Comparison of ENCODE assay signal across 1 cellular context in the genomic region with DNA sequence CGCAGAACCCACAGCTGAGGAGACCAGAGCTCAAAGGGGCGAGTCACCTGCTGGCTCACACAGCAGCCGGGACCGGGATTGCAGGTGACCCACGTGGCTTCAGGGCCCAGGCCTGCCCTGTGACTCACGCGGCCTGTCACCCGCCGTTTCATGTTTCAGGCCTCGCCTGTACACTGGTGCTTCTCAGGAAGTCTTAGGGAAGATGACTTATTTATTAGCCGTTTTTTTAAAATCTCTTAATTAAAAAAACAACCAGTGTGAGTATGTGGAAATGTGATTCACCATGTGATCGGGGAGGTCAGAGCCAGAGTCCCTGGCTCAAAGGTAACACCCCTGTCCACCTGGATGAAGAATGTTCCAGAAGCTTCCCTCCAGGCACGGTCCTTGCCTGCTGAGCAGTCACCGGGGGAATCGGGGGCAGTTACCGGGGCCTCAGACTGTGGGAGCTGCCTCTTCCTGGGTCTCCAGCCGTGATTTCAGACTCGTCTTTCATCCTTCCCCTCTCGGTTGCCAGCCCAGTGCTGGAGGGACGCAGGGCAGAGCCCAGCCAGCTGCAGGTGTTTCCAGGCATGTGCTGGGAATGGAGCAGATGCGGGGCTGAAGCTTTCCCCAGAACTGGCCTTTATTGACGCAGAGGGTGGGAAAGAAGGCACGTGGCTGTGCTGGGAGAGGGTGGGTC.
TF ChIP-seq lines count a peak whose summit lies in the region.

No MANE protein-coding gene starts in this region.

TF ChIP-seq in K562, 482 proteins besides CTCF, POLR2A, EP300 and RAD21 (continued from another document and continues in another):
- TF ChIP-seq ZBTB12 (CRISPR knock-in tag; IDR thresholded peaks at IDR 0.05) (no peak), NONO (IDR thresholded peaks at IDR 0.05; ENCODE audit: low read depth in 2 of 2, low read length in 1 of 2) (no peak), ETS2 (tag; IDR thresholded peaks at IDR 0.05; ENCODE audit: borderline replicate concordance, poor library complexity, severe bottlenecking) (no peak), CREBBP (IDR thresholded peaks at IDR 0.05; ENCODE audit: low read depth, low read length) (no peak), SAFB (IDR thresholded peaks at IDR 0.05; ENCODE audit: borderline replicate concordance, low read depth, low read length) (no peak), ZNF224 (CRISPR knock-in tag; IDR thresholded peaks at IDR 0.05) (no peak), ZNF212 (CRISPR knock-in tag; IDR thresholded peaks at IDR 0.05) (no peak), ZNF639 (CRISPR knock-in tag; conservative IDR thresholded peaks at IDR 0.05 in 1 of 2, IDR thresholded peaks at IDR 0.05 in 1 of 2) (peak in 1 of 2 experiments; percentile 30; a peak in 1 of 4 replicates), AFF4 (CRISPR knock-in tag; IDR thresholded peaks at IDR 0.05) (no peak), STAT5A (IDR thresholded peaks at IDR 0.05; ENCODE audit: borderline replicate concordance, low read length) (no peak), GABPB2 (CRISPR knock-in tag; conservative IDR thresholded peaks at IDR 0.05) (no peak), GATAD2B (IDR thresholded peaks at IDR 0.05; ENCODE audit: borderline replicate concordance) (no peak), ZNF592 (IDR thresholded peaks at IDR 0.05) (peak; percentile 96), PRPF4 (IDR thresholded peaks at IDR 0.05; ENCODE audit: insufficient read depth, low read depth, low read length, poor library complexity, severe bottlenecking) (no peak), TAF9B (IDR thresholded peaks at IDR 0.05; ENCODE audit: partially characterized antibody) (no peak), ESRRA (IDR thresholded peaks at IDR 0.05; ENCODE audit: borderline replicate concordance, low read depth) (no peak), SIN3B (IDR thresholded peaks at IDR 0.05; ENCODE audit: low read depth) (no peak), ETV1 (tag; conservative IDR thresholded peaks at IDR 0.05; ENCODE audit: low read depth) (no peak), ZNF311 (CRISPR knock-in tag; IDR thresholded peaks at IDR 0.05) (no peak), POLR3G (IDR thresholded peaks at IDR 0.05; ENCODE audit: extremely low read depth, insufficient read length, insufficient replicate concordance) (no peak), ZSCAN29 (IDR thresholded peaks at IDR 0.05) (no peak), TOE1 (IDR thresholded peaks at IDR 0.05; ENCODE audit: borderline replicate concordance) (no peak), TOE1 (CRISPR knock-in tag; IDR thresholded peaks at IDR 0.05; ENCODE audit: borderline replicate concordance, low read depth) (no peak), ZNF707 (CRISPR knock-in tag; conservative IDR thresholded peaks at IDR 0.05) (no peak), ZNF699 (CRISPR knock-in tag; IDR thresholded peaks at IDR 0.05; ENCODE audit: insufficient replicate concordance) (no peak), RFX1 (IDR thresholded peaks at IDR 0.05) (no peak), NUFIP1 (IDR thresholded peaks at IDR 0.05; ENCODE audit: partially characterized antibody) (no peak), KLF10 (CRISPR knock-in tag; IDR thresholded peaks at IDR 0.05) (no peak), ZEB2 (IDR thresholded peaks at IDR 0.05) (peak; percentile 17), ZNF444 (CRISPR knock-in tag; IDR thresholded peaks at IDR 0.05) (no peak), FOSL1 (tag; conservative IDR thresholded peaks at IDR 0.05) (peak; percentile 93), HDAC6 (IDR thresholded peaks at IDR 0.05; ENCODE audit: low read depth, low read length) (no peak), ZNF263 (CRISPR knock-in tag; IDR thresholded peaks at IDR 0.05; ENCODE audit: borderline replicate concordance) (no peak; the same call in 1 of the 2 replicates), ZBTB9 (CRISPR knock-in tag; IDR thresholded peaks at IDR 0.05) (no peak), CBX8 (IDR thresholded peaks at IDR 0.05; ENCODE audit: borderline replicate concordance, extremely low read depth, low read depth, low read length, poor library complexity, severe bottlenecking) (no peak), EGR1 (conservative IDR thresholded peaks at IDR 0.05) (no peak), ZNF133 (CRISPR knock-in tag; IDR thresholded peaks at IDR 0.05) (no peak), NR2C1 (IDR thresholded peaks at IDR 0.05) (no peak), NR2C1 (tag; IDR thresholded peaks at IDR 0.05) (no peak), TRIM25 (IDR thresholded peaks at IDR 0.05; ENCODE audit: borderline replicate concordance) (no peak), POLR2B (IDR thresholded peaks at IDR 0.05; ENCODE audit: low read depth, partially characterized antibody) (no peak), ZNF57 (CRISPR knock-in tag; IDR thresholded peaks at IDR 0.05) (no peak), RBM22 (IDR thresholded peaks at IDR 0.05; ENCODE audit: low read depth, low read length, poor library complexity, severe bottlenecking) (no peak)
- TF ChIP-seq, protein P1, sequence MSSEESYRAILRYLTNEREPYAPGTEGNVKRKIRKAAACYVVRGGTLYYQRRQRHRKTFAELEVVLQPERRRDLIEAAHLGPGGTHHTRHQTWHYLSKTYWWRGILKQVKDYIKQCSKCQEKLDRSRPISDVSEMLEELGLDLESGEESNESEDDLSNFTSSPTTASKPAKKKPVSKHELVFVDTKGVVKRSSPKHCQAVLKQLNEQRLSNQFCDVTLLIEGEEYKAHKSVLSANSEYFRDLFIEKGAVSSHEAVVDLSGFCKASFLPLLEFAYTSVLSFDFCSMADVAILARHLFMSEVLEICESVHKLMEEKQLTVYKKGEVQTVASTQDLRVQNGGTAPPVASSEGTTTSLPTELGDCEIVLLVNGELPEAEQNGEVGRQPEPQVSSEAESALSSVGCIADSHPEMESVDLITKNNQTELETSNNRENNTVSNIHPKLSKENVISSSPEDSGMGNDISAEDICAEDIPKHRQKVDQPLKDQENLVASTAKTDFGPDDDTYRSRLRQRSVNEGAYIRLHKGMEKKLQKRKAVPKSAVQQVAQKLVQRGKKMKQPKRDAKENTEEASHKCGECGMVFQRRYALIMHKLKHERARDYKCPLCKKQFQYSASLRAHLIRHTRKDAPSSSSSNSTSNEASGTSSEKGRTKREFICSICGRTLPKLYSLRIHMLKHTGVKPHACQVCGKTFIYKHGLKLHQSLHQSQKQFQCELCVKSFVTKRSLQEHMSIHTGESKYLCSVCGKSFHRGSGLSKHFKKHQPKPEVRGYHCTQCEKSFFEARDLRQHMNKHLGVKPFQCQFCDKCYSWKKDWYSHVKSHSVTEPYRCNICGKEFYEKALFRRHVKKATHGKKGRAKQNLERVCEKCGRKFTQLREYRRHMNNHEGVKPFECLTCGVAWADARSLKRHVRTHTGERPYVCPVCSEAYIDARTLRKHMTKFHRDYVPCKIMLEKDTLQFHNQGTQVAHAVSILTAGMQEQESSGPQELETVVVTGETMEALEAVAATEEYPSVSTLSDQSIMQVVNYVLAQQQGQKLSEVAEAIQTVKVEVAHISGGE (CRISPR knock-in tag; IDR thresholded peaks at IDR 0.05), result no peak
- TF ChIP-seq, protein P2, sequence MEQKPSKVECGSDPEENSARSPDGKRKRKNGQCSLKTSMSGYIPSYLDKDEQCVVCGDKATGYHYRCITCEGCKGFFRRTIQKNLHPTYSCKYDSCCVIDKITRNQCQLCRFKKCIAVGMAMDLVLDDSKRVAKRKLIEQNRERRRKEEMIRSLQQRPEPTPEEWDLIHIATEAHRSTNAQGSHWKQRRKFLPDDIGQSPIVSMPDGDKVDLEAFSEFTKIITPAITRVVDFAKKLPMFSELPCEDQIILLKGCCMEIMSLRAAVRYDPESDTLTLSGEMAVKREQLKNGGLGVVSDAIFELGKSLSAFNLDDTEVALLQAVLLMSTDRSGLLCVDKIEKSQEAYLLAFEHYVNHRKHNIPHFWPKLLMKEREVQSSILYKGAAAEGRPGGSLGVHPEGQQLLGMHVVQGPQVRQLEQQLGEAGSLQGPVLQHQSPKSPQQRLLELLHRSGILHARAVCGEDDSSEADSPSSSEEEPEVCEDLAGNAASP (IDR thresholded peaks at IDR 0.05), result no peak
